In genomic region chr10:121288011-121288410, GRCh38 we compare ENCODE assay signal across 1 cellular context.
TF ChIP-seq lines count a peak whose summit lies in the region.

No MANE protein-coding gene starts in this region.

TF ChIP-seq in WTC11, 78 proteins besides CTCF, POLR2A, EP300 and RAD21 (continued from another document):
- TF ChIP-seq, protein P1, sequence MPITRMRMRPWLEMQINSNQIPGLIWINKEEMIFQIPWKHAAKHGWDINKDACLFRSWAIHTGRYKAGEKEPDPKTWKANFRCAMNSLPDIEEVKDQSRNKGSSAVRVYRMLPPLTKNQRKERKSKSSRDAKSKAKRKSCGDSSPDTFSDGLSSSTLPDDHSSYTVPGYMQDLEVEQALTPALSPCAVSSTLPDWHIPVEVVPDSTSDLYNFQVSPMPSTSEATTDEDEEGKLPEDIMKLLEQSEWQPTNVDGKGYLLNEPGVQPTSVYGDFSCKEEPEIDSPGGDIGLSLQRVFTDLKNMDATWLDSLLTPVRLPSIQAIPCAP (CRISPR knock-in tag; IDR thresholded peaks at IDR 0.05), result no peak
- TF ChIP-seq TP53 (CRISPR knock-in tag; IDR thresholded peaks at IDR 0.05) (no peak), FOXP1 (CRISPR knock-in tag; IDR thresholded peaks at IDR 0.05; ENCODE audit: borderline replicate concordance) (no peak), ZNF317 (CRISPR knock-in tag; IDR thresholded peaks at IDR 0.05; ENCODE audit: borderline replicate concordance, low read depth) (no peak), ZNF121 (CRISPR knock-in tag; IDR thresholded peaks at IDR 0.05) (no peak)
- TF ChIP-seq, protein P2, sequence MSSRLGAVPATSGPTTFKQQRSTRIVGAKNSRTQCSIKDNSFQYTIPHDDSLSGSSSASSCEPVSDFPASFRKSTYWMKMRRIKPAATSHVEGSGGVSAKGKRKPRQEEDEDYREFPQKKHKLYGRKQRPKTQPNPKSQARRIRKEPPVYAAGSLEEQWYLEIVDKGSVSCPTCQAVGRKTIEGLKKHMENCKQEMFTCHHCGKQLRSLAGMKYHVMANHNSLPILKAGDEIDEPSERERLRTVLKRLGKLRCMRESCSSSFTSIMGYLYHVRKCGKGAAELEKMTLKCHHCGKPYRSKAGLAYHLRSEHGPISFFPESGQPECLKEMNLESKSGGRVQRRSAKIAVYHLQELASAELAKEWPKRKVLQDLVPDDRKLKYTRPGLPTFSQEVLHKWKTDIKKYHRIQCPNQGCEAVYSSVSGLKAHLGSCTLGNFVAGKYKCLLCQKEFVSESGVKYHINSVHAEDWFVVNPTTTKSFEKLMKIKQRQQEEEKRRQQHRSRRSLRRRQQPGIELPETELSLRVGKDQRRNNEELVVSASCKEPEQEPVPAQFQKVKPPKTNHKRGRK (CRISPR knock-in tag; IDR thresholded peaks at IDR 0.05; ENCODE audit: borderline replicate concordance), result no peak
- TF ChIP-seq, protein P3, sequence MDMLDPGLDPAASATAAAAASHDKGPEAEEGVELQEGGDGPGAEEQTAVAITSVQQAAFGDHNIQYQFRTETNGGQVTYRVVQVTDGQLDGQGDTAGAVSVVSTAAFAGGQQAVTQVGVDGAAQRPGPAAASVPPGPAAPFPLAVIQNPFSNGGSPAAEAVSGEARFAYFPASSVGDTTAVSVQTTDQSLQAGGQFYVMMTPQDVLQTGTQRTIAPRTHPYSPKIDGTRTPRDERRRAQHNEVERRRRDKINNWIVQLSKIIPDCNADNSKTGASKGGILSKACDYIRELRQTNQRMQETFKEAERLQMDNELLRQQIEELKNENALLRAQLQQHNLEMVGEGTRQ (CRISPR knock-in tag; IDR thresholded peaks at IDR 0.05), result no peak
